In genomic region chr1:52697795-52698674, GRCh38 we compare ENCODE assay signal across 1 cellular context.
A peak's percentile ranks its signal among the peaks of the same experiment; 100 is the strongest.
TF ChIP-seq lines count a peak whose summit lies in the region.

TSS of gene COA7 (minus strand) at chr1:52698347. CDS start at chr1:52698326, 21 bp downstream.

TF ChIP-seq in HepG2, 621 proteins besides CTCF, POLR2A, EP300 and RAD21 (continued from another document and continues in another):
- TF ChIP-seq, protein P1, sequence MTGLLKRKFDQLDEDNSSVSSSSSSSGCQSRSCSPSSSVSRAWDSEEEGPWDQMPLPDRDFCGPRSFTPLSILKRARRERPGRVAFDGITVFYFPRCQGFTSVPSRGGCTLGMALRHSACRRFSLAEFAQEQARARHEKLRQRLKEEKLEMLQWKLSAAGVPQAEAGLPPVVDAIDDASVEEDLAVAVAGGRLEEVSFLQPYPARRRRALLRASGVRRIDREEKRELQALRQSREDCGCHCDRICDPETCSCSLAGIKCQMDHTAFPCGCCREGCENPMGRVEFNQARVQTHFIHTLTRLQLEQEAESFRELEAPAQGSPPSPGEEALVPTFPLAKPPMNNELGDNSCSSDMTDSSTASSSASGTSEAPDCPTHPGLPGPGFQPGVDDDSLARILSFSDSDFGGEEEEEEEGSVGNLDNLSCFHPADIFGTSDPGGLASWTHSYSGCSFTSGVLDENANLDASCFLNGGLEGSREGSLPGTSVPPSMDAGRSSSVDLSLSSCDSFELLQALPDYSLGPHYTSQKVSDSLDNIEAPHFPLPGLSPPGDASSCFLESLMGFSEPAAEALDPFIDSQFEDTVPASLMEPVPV (CRISPR knock-in tag; IDR thresholded peaks at IDR 0.05), result peak; percentile 96
- TF ChIP-seq SPEN (CRISPR knock-in tag; IDR thresholded peaks at IDR 0.05; ENCODE audit: low read depth) (peak; percentile 82), ZNF788 (CRISPR knock-in tag; IDR thresholded peaks at IDR 0.05; ENCODE audit: borderline replicate concordance) (peak; percentile 93), ATF3 (CRISPR knock-in tag; IDR thresholded peaks at IDR 0.05) (0 out of 2 replicates have a peak, but pooled peaks have one; percentile 33), RARA (CRISPR knock-in tag; IDR thresholded peaks at IDR 0.05) (peak; percentile 15; the same call in 1 of the 2 replicates), AHR (CRISPR knock-in tag; IDR thresholded peaks at IDR 0.05) (peak; percentile 94), TFDP1 (CRISPR knock-in tag; IDR thresholded peaks at IDR 0.05; ENCODE audit: borderline replicate concordance) (peak; percentile 92), TRIM22 (IDR thresholded peaks at IDR 0.05) (no peak), MZF1 (CRISPR knock-in tag; IDR thresholded peaks at IDR 0.05; ENCODE audit: borderline replicate concordance) (0 out of 2 replicates have a peak, but pooled peaks have one; percentile 47), GABPB1 (CRISPR knock-in tag; IDR thresholded peaks at IDR 0.05) (peak; percentile 82), SNAI1 (CRISPR knock-in tag; IDR thresholded peaks at IDR 0.05; ENCODE audit: borderline replicate concordance) (0 out of 2 replicates have a peak, but pooled peaks have one; percentile 39), ZBTB7B (CRISPR knock-in tag; IDR thresholded peaks at IDR 0.05) (no peak; the same call in 1 of the 2 replicates), PTBP1 (IDR thresholded peaks at IDR 0.05; ENCODE audit: low read depth, low read length, poor library complexity, severe bottlenecking) (no peak), PLSCR1 (CRISPR knock-in tag; IDR thresholded peaks at IDR 0.05; ENCODE audit: borderline replicate concordance) (peak; percentile 89), SIX1 (CRISPR knock-in tag; IDR thresholded peaks at IDR 0.05; ENCODE audit: borderline replicate concordance) (peak; percentile 8; the same call in 1 of the 2 replicates), AGO2 (optimal IDR thresholded peaks at IDR 0.05; ENCODE audit: low read depth, low read length) (peak; percentile 45), ZNF552 (CRISPR knock-in tag; IDR thresholded peaks at IDR 0.05; ENCODE audit: borderline replicate concordance) (no peak), ZNF709 (CRISPR knock-in tag; IDR thresholded peaks at IDR 0.05) (peak; percentile 89), DBP (CRISPR knock-in tag; IDR thresholded peaks at IDR 0.05; ENCODE audit: not compliant biosample characterization) (no peak), ZNF724P (CRISPR knock-in tag; IDR thresholded peaks at IDR 0.05; ENCODE audit: borderline replicate concordance) (peak; percentile 91), GTF2F1 (IDR thresholded peaks at IDR 0.05; ENCODE audit: low read length) (no peak; the same call in 1 of the 2 replicates), AGO1 (IDR thresholded peaks at IDR 0.05; ENCODE audit: low read depth, low read length, poor library complexity, severe bottlenecking) (peak; percentile 50), NRL (CRISPR knock-in tag; IDR thresholded peaks at IDR 0.05; ENCODE audit: borderline replicate concordance) (peak; percentile 96), TCF12 (IDR thresholded peaks at IDR 0.05) (no peak), TCF12 (CRISPR knock-in tag; IDR thresholded peaks at IDR 0.05) (no peak), ZNF780A (CRISPR knock-in tag; IDR thresholded peaks at IDR 0.05) (0 out of 2 replicates have a peak, but pooled peaks have one; percentile 53), ATM (IDR thresholded peaks at IDR 0.05; ENCODE audit: borderline replicate concordance) (no peak), FOXA3 (CRISPR knock-in tag; IDR thresholded peaks at IDR 0.05) (peak; percentile 26), ARID2 (CRISPR knock-in tag; IDR thresholded peaks at IDR 0.05; ENCODE audit: borderline replicate concordance) (peak; percentile 34; the same call in 1 of the 2 replicates), ZNF737 (CRISPR knock-in tag; IDR thresholded peaks at IDR 0.05; ENCODE audit: borderline replicate concordance) (no peak), SRF (IDR thresholded peaks at IDR 0.05; ENCODE audit: low read depth, low read length) (no peak), ZNF468 (CRISPR knock-in tag; IDR thresholded peaks at IDR 0.05) (peak; percentile 91), ZNF747 (CRISPR knock-in tag; IDR thresholded peaks at IDR 0.05; ENCODE audit: borderline replicate concordance) (peak; percentile 93), ZNF644 (CRISPR knock-in tag; IDR thresholded peaks at IDR 0.05; ENCODE audit: low read depth) (no peak), ZFP37 (CRISPR knock-in tag; IDR thresholded peaks at IDR 0.05; ENCODE audit: borderline replicate concordance) (peak; percentile 86), ZNF124 (CRISPR knock-in tag; IDR thresholded peaks at IDR 0.05) (no peak), SIX4 (CRISPR knock-in tag; IDR thresholded peaks at IDR 0.05) (no peak), NR2F1 (CRISPR knock-in tag; IDR thresholded peaks at IDR 0.05) (no peak), MATR3 (CRISPR knock-in tag; IDR thresholded peaks at IDR 0.05) (no peak), ZMYM4 (CRISPR knock-in tag; IDR thresholded peaks at IDR 0.05) (peak; percentile 83), ZNF382 (CRISPR knock-in tag; IDR thresholded peaks at IDR 0.05; ENCODE audit: borderline replicate concordance) (no peak), FOXO4 (CRISPR knock-in tag; conservative IDR thresholded peaks at IDR 0.05) (no peak), GFI1 (CRISPR knock-in tag; IDR thresholded peaks at IDR 0.05; ENCODE audit: borderline replicate concordance) (peak; percentile 67), DNMT3B (CRISPR knock-in tag; conservative IDR thresholded peaks at IDR 0.05) (no peak), CERS6 (CRISPR knock-in tag; IDR thresholded peaks at IDR 0.05) (no peak)
- TF ChIP-seq, protein P2, sequence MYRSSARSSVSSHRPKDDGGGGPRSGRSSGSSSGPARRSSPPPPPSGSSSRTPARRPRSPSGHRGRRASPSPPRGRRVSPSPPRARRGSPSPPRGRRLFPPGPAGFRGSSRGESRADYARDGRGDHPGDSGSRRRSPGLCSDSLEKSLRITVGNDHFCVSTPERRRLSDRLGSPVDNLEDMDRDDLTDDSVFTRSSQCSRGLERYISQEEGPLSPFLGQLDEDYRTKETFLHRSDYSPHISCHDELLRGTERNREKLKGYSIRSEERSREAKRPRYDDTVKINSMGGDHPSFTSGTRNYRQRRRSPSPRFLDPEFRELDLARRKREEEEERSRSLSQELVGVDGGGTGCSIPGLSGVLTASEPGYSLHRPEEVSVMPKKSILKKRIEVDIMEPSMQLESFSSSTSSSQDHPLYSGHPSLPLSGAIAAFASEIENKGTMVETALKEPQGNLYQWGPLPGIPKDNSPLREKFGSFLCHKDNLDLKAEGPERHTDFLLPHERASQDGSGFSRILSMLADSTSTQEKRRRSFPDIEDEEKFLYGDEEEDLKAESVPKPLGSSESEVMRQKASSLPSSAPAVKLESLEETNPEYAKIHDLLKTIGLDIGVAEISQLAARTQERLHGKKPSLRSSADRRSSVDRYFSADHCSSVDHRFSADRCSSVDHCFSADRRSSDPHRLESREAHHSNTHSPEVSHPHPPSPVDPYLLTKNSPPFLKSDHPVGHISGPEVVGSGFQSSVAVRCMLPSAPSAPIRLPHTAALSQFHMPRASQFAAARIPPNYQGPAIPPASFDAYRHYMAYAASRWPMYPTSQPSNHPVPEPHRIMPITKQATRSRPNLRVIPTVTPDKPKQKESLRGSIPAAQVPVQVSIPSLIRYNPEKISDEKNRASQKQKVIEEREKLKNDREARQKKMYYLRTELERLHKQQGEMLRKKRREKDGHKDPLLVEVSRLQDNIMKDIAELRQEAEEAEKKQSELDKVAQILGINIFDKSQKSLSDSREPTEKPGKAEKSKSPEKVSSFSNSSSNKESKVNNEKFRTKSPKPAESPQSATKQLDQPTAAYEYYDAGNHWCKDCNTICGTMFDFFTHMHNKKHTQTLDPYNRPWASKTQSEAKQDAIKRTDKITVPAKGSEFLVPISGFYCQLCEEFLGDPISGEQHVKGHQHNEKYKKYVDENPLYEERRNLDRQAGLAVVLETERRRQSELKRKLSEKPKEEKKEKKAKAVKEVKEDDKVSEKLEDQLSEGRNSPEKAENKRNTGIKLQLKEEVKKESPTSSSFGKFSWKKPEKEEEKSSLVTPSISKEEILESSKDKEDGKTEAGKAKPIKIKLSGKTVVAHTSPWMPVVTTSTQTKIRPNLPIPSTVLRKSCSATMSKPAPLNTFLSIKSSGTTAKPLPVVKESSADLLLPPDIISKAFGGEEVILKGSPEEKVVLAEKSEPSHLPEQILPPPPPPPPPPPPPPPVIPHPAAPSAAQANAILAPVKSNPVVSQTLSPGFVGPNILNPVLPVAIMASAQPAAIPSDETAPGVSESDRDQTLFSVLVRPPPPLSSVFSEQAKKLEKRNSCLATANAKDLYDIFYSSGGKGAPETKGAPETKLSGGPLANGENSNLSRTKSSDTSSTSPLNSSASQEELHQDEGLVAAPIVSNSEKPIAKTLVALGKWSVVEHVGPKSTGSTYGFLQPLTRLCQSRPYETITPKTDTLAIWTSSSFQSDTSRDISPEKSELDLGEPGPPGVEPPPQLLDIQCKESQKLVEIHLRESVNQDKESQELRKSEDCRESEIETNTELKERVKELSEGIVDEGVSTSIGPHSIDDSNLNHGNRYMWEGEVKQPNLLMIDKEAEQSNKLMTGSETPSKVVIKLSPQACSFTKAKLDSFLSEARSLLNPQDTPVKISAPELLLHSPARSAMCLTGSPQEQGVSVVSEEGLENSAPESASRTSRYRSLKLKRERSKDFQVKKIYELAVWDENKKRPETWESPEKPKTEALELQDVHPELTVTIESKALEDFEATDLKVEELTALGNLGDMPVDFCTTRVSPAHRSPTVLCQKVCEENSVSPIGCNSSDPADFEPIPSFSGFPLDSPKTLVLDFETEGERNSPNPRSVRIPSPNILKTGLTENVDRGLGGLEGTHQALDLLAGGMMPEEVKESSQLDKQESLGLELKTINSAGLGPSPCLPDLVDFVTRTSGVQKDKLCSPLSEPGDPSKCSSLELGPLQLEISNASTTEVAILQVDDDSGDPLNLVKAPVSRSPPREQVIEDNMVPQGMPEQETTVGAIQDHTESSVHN (CRISPR knock-in tag; IDR thresholded peaks at IDR 0.05), result peak; percentile 77
- TF ChIP-seq, protein P3, sequence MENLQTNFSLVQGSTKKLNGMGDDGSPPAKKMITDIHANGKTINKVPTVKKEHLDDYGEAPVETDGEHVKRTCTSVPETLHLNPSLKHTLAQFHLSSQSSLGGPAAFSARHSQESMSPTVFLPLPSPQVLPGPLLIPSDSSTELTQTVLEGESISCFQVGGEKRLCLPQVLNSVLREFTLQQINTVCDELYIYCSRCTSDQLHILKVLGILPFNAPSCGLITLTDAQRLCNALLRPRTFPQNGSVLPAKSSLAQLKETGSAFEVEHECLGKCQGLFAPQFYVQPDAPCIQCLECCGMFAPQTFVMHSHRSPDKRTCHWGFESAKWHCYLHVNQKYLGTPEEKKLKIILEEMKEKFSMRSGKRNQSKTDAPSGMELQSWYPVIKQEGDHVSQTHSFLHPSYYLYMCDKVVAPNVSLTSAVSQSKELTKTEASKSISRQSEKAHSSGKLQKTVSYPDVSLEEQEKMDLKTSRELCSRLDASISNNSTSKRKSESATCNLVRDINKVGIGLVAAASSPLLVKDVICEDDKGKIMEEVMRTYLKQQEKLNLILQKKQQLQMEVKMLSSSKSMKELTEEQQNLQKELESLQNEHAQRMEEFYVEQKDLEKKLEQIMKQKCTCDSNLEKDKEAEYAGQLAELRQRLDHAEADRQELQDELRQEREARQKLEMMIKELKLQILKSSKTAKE (CRISPR knock-in tag; IDR thresholded peaks at IDR 0.05; ENCODE audit: borderline replicate concordance), result peak; percentile 72; the same call in 1 of the 2 replicates
